Comparison of ENCODE assay signal across 16 cellular contexts in genomic region chr12:64029013-64029857, GRCh38.
A peak's percentile ranks its signal among the peaks of the same experiment; 100 is the strongest.
DNase-seq lines count a peak whose midpoint lies in the region; ATAC-seq and TF ChIP-seq lines count a peak whose summit lies in the region.
"Had no signal": no experiment of that assay in that cellular context is flagged by ENCODE, and none has a peak within 500 bp of the region (broad histone marks: within the 10 kb centered on the region; RNA-seq: fewer than 3 reads in every experiment).

No MANE protein-coding gene starts in this region.

- H3K27me3 ChIP-seq in MG63 (no peaks in the 10 kb centered on the region), stomach (no peaks in the 10 kb centered on the region)

- H3K36me3 ChIP-seq in MG63 (peaks cover 42% of the 10 kb centered on the region), stomach (no peaks in the 10 kb centered on the region)

- intact Hi-C loops in stomach (cut with DNase I; ENCODE audit: low total_unique reads) = no loop called here

- H3K9me3 ChIP-seq in MG63 (no peaks in the 10 kb centered on the region; the same call in none of the 2 replicates), stomach (no peaks in the 10 kb centered on the region)

- H3K27ac ChIP-seq in stomach = no peak overlapping the region

- H3K9me3 Mint-ChIP-seq in osteocyte (ENCODE audit: unreplicated experiment) = no peaks in the 10 kb centered on the region
- H3K9me3 Mint-ChIP-seq in stimulated activated naive B cell treated with anti-CD40 and anti-IgM and Interleukin-4, amounts not matched to agents 10 μg/mL and 1 μg/mL and 100 μg/mL, for 72 hours = no peaks in the 10 kb centered on the region

- peaks cover 0 to 12% (median 0%) of the 10 kb centered on the region in 4 donors for H3K4me1 ChIP-seq in stomach

- DNase-seq in AG10803 (ENCODE audit: low read depth) (peak; percentile 89), MG63 (peak; percentile 70), fibroblast of peridontal ligament (ENCODE audit: extremely low read depth) (peak; percentile 58), osteocyte (ENCODE audit: extremely low spot score, unreplicated experiment) (no peak), NCI-H2107 (lab: John Stamatoyannopoulos, UW) (no peak), stomach (no peak)
- no peak for DNase-seq in stimulated activated naive B cell treated with anti-CD40 and anti-IgM and Interleukin-4, amounts not matched to agents 10 μg/mL and 1 μg/mL and 100 μg/mL, for 72 hours
- DNase-seq: ACHN; activated CD4-positive, CD25-positive, alpha-beta regulatory T cell treated with anti-CD3 and anti-CD28 coated beads, Interleukin-2, amount 50 U/mL, for 72 hours; activated effector memory CD4-positive, alpha-beta T cell treated with anti-CD3 and anti-CD28 coated beads, Interleukin-2, amount 50 U/mL, for 16 hours; amygdala; COR-L47; nephron progenitor cell; stimulated activated CD4-positive, alpha-beta T cell treated with anti-CD3 and anti-CD28 coated beads, Interleukin-15, amount 100 ng/mL, for 24 hours; stimulated activated naive CD8-positive, alpha-beta T cell treated with anti-CD3 and anti-CD28 coated beads, Interleukin-15, Interleukin-2, amounts not matched to agents 100 U/mL and 50 U/mL, for 24 hours had no signal

- no peak for TF ChIP-seq POLR2A in stomach (IDR thresholded peaks at IDR 0.05)

- no peaks in the 10 kb centered on the region for H3K27me3 Mint-ChIP-seq in osteocyte (ENCODE audit: unreplicated experiment)
- H3K27me3 Mint-ChIP-seq in stimulated activated naive B cell treated with anti-CD40 and anti-IgM and Interleukin-4, amounts not matched to agents 10 μg/mL and 1 μg/mL and 100 μg/mL, for 72 hours = peaks cover 0 to 4% of the 10 kb centered on the region in 2 donors

- no peak overlapping the region for H3K4me3 Mint-ChIP-seq in osteocyte (ENCODE audit: unreplicated experiment)
- no peak overlapping the region for H3K4me3 Mint-ChIP-seq in stimulated activated naive B cell treated with anti-CD40 and anti-IgM and Interleukin-4, amounts not matched to agents 10 μg/mL and 1 μg/mL and 100 μg/mL, for 72 hours
- H3K4me3 Mint-ChIP-seq: nephron progenitor cell had no signal

- WGBS in stomach, 5 donors = 81 to 88% (median 86%) methylated on average over 13 of the region's 13 CpGs

- no peak for ATAC-seq in stimulated activated naive B cell treated with anti-CD40 and anti-IgM and Interleukin-4, amounts not matched to agents 10 μg/mL and 1 μg/mL and 100 μg/mL, for 72 hours (replicated peaks)
- no peak for ATAC-seq in HG02884 (IDR thresholded peaks at IDR 0.05; ENCODE audit: unreplicated experiment)
- ATAC-seq: stimulated activated naive CD8-positive, alpha-beta T cell treated with anti-CD3 and anti-CD28 coated beads, Interleukin-15, Interleukin-2, amounts not matched to agents 100 U/mL and 50 U/mL, for 24 hours had no signal

- TF ChIP-seq EP300 in stomach (IDR thresholded peaks at IDR 0.05) = no peak

- TF ChIP-seq CTCF in AG10803 (conservative IDR thresholded peaks at IDR 0.05; ENCODE audit: low read length) (no peak), osteocyte (IDR thresholded peaks at IDR 0.05) (no peak), stomach (IDR thresholded peaks at IDR 0.05) (no peak)

- peak overlapping the region; percentile 48 for H3K27ac Mint-ChIP-seq in osteocyte (ENCODE audit: unreplicated experiment)
- no peak overlapping the region for H3K27ac Mint-ChIP-seq in stimulated activated naive B cell treated with anti-CD40 and anti-IgM and Interleukin-4, amounts not matched to agents 10 μg/mL and 1 μg/mL and 100 μg/mL, for 72 hours

- no peaks in the 10 kb centered on the region for H3K36me3 Mint-ChIP-seq in osteocyte (ENCODE audit: unreplicated experiment)
- no peaks in the 10 kb centered on the region for H3K36me3 Mint-ChIP-seq in stimulated activated naive B cell treated with anti-CD40 and anti-IgM and Interleukin-4, amounts not matched to agents 10 μg/mL and 1 μg/mL and 100 μg/mL, for 72 hours

- H3K4me3 ChIP-seq in AG10803 (ENCODE audit: low read length) (no peak overlapping the region), MG63 (no peak overlapping the region), stomach (no peak overlapping the region)

- H3K4me1 Mint-ChIP-seq in osteocyte (ENCODE audit: unreplicated experiment) = peaks cover 33% of the 10 kb centered on the region
- H3K4me1 Mint-ChIP-seq in stimulated activated naive B cell treated with anti-CD40 and anti-IgM and Interleukin-4, amounts not matched to agents 10 μg/mL and 1 μg/mL and 100 μg/mL, for 72 hours = no peaks in the 10 kb centered on the region

Comparison
In these comparisons a context has a peak if more than half of its experiments do, and no peak if none do; other contexts are left out.
1. DNase-seq: peak in AG10803 (single experiment), MG63 (single experiment) and fibroblast of peridontal ligament (single experiment); none in osteocyte (single experiment), stimulated activated naive B cell treated with anti-CD40 and anti-IgM and Interleukin-4, amounts not matched to agents 10 μg/mL and 1 μg/mL and 100 μg/mL, for 72 hours (single experiment), NCI-H2107 (single experiment) and stomach (single experiment).